ENCODE assay signal across 11 cellular contexts in genomic region chr10:62907470-62908212, GRCh38.
DNase-seq lines count a peak whose midpoint lies in the region; ATAC-seq and TF ChIP-seq lines count a peak whose summit lies in the region.
"Had no signal": no experiment of that assay in that cellular context is flagged by ENCODE, and none has a peak within 500 bp of the region (broad histone marks: within the 10 kb centered on the region; RNA-seq: fewer than 3 reads in every experiment).

No MANE protein-coding gene starts in this region.

- H3K9me3 Mint-ChIP-seq in stimulated activated naive B cell treated with anti-CD40 and anti-IgM and Interleukin-4, amounts not matched to agents 10 μg/mL and 1 μg/mL and 100 μg/mL, for 72 hours: peaks cover 2 to 5% of the 10 kb centered on the region in 2 donors
- no peaks in the 10 kb centered on the region for H3K9me3 Mint-ChIP-seq in activated T-cell treated with anti-CD3 and anti-CD28 coated beads, Interleukin-2, amount 50 U/mL, for 24 hours
- H3K9me3 Mint-ChIP-seq: type B pancreatic cell had no signal

- H3K27me3 ChIP-seq in Karpas-422 (ENCODE audit: low read length) (no peaks in the 10 kb centered on the region), tibial artery (no peaks in the 10 kb centered on the region)

- H3K27ac Mint-ChIP-seq in stimulated activated naive B cell treated with anti-CD40 and anti-IgM and Interleukin-4, amounts not matched to agents 10 μg/mL and 1 μg/mL and 100 μg/mL, for 72 hours: peak overlapping the region; percentile 52
- no peak overlapping the region for H3K27ac Mint-ChIP-seq in activated T-cell treated with anti-CD3 and anti-CD28 coated beads, Interleukin-2, amount 50 U/mL, for 24 hours
- H3K27ac Mint-ChIP-seq: activated T-helper 2 cell treated with anti-CD3 and anti-CD28 coated beads, Interferon-gamma antibody, Interleukin-2, Interleukin-4, amounts not matched to agents 10 μg/mL and 5 μg/mL and 100 μg/mL, durations not matched to agents 14 hours and 24 hours and 36 hours; type B pancreatic cell had no signal

- peaks cover 5 to 15% of the 10 kb centered on the region in 2 donors for H3K27me3 Mint-ChIP-seq in stimulated activated naive B cell treated with anti-CD40 and anti-IgM and Interleukin-4, amounts not matched to agents 10 μg/mL and 1 μg/mL and 100 μg/mL, for 72 hours
- H3K27me3 Mint-ChIP-seq in activated T-cell treated with anti-CD3 and anti-CD28 coated beads, Interleukin-2, amount 50 U/mL, for 24 hours: peaks cover 29% of the 10 kb centered on the region

- H3K4me2 ChIP-seq in Karpas-422 (ENCODE audit: low read depth, low read length, poor library complexity, severe bottlenecking): peak overlapping the region; percentile 9

- H3K4me1 ChIP-seq in Karpas-422 (ENCODE audit: low read length) (peaks cover 28% of the 10 kb centered on the region), tibial artery (no peaks in the 10 kb centered on the region)

- H3K9me3 ChIP-seq in Karpas-422 (ENCODE audit: low read length): no peaks in the 10 kb centered on the region
- no peaks in the 10 kb centered on the region for H3K9me3 ChIP-seq in tibial artery

- ATAC-seq in HG02623 (IDR thresholded peaks at IDR 0.05; ENCODE audit: unreplicated experiment) (peak; percentile 54), left colon (no peak)
- peak; percentile 90 to 93 for ATAC-seq in stimulated activated naive B cell treated with anti-CD40 and anti-IgM and Interleukin-4, amounts not matched to agents 10 μg/mL and 1 μg/mL and 100 μg/mL, for 72 hours (replicated peaks)

- H3K4me3 Mint-ChIP-seq in stimulated activated naive B cell treated with anti-CD40 and anti-IgM and Interleukin-4, amounts not matched to agents 10 μg/mL and 1 μg/mL and 100 μg/mL, for 72 hours: peak overlapping the region; percentile 22 to 33
- no peak overlapping the region for H3K4me3 Mint-ChIP-seq in activated T-cell treated with anti-CD3 and anti-CD28 coated beads, Interleukin-2, amount 50 U/mL, for 24 hours
- H3K4me3 Mint-ChIP-seq: type B pancreatic cell had no signal

- no peaks in the 10 kb centered on the region for H3K36me3 ChIP-seq in Karpas-422 (ENCODE audit: insufficient read depth, low read length)
- H3K36me3 ChIP-seq in tibial artery: no peaks in the 10 kb centered on the region

- peaks cover 0 to 3% of the 10 kb centered on the region in 2 donors for H3K36me3 Mint-ChIP-seq in stimulated activated naive B cell treated with anti-CD40 and anti-IgM and Interleukin-4, amounts not matched to agents 10 μg/mL and 1 μg/mL and 100 μg/mL, for 72 hours
- H3K36me3 Mint-ChIP-seq in activated T-cell treated with anti-CD3 and anti-CD28 coated beads, Interleukin-2, amount 50 U/mL, for 24 hours (ENCODE audit: low read depth): no peaks in the 10 kb centered on the region
- H3K36me3 Mint-ChIP-seq: type B pancreatic cell had no signal

- H3K4me3 ChIP-seq in Karpas-422 (ENCODE audit: low read length) (no peak overlapping the region), tibial artery (no peak overlapping the region)

- no peak overlapping the region for H3K9ac ChIP-seq in Karpas-422 (ENCODE audit: low read length)

- TF ChIP-seq CTCF in tibial artery (IDR thresholded peaks at IDR 0.05): no peak

- H3K4me1 Mint-ChIP-seq in stimulated activated naive B cell treated with anti-CD40 and anti-IgM and Interleukin-4, amounts not matched to agents 10 μg/mL and 1 μg/mL and 100 μg/mL, for 72 hours: peaks cover 43 to 72% of the 10 kb centered on the region in 2 donors
- H3K4me1 Mint-ChIP-seq in activated T-cell treated with anti-CD3 and anti-CD28 coated beads, Interleukin-2, amount 50 U/mL, for 24 hours (ENCODE audit: low read depth): peaks cover 6% of the 10 kb centered on the region

- DNase-seq in NCI-H1417 (lab: John Stamatoyannopoulos, UW) (peak; percentile 40 to 76 (median 63)), NCI-H1417 treated with DMSO at 0.1 percent for 48 hours (lab: John Stamatoyannopoulos, UW) (no peak), Karpas-422 (peak; percentile 76), left colon (no peak), tibial artery (no peak)
- DNase-seq in stimulated activated naive B cell treated with anti-CD40 and anti-IgM and Interleukin-4, amounts not matched to agents 10 μg/mL and 1 μg/mL and 100 μg/mL, for 72 hours: peak; percentile 18
- no peak for DNase-seq in activated T-cell treated with anti-CD3 and anti-CD28 coated beads, Interleukin-2, amount 50 U/mL, for 24 hours
- DNase-seq: NCI-H1436 treated with DMSO at 0.1 percent for 48 hours had no signal

- no peaks in the 10 kb centered on the region for H3K79me2 ChIP-seq in Karpas-422 (ENCODE audit: low read length)

- no peak overlapping the region for H2AFZ ChIP-seq in Karpas-422 (ENCODE audit: low read length)

- 0 out of 2 replicates have a peak, but pooled peaks cover 3% of the 10 kb centered on the region for H3K9me2 ChIP-seq in Karpas-422 (replicated peaks; ENCODE audit: insufficient read depth, low read length)

- H4K20me1 ChIP-seq in Karpas-422 (ENCODE audit: insufficient read depth, low read depth, low read length): no peaks in the 10 kb centered on the region

- intact Hi-C loops in left colon (cut with DNase I, micrococcal nuclease): no loop called here
- intact Hi-C loops in tibial artery (cut with DNase I; ENCODE audit: low total_unique reads): no loop called here

- no peak overlapping the region; the same call in 1 of the 2 replicates for H3K27ac ChIP-seq in Karpas-422 (ENCODE audit: low read length)
- H3K27ac ChIP-seq in tibial artery: no peak overlapping the region

Comparison
In these comparisons a context has a peak if more than half of its experiments do, and no peak if none do; other contexts are left out.
1. DNase-seq: peak in NCI-H1417 (3 of 3), Karpas-422 (single experiment) and stimulated activated naive B cell treated with anti-CD40 and anti-IgM and Interleukin-4, amounts not matched to agents 10 μg/mL and 1 μg/mL and 100 μg/mL, for 72 hours (single experiment); none in NCI-H1417 treated with DMSO at 0.1 percent for 48 hours (single experiment), left colon (0 of 2), tibial artery (0 of 2) and activated T-cell treated with anti-CD3 and anti-CD28 coated beads, Interleukin-2, amount 50 U/mL, for 24 hours (single experiment).